18 cellular contexts compared by ENCODE assay signal in genomic region chr16:78990309-78990701, GRCh38.
A peak's percentile ranks its signal among the peaks of the same experiment; 100 is the strongest.
DNase-seq lines count a peak whose midpoint lies in the region; ATAC-seq and TF ChIP-seq lines count a peak whose summit lies in the region.
"Had no signal": no experiment of that assay in that cellular context is flagged by ENCODE, and none has a peak within 500 bp of the region (broad histone marks: within the 10 kb centered on the region; RNA-seq: fewer than 3 reads in every experiment).

No MANE protein-coding gene starts in this region.

- no peak overlapping the region for H3K4me3 ChIP-seq in mammary epithelial cell (replicated peaks in 1 of 3; ENCODE audit: insufficient read depth in 1 of 3, low read depth in 2 of 3, low read length in 3 of 3)
- no peak overlapping the region for H3K4me3 ChIP-seq in breast epithelium
- H3K4me3 ChIP-seq: coronary artery, left ventricle myocardium inferior, psoas muscle had no signal

- H3K4me2 ChIP-seq in mammary epithelial cell (ENCODE audit: insufficient read depth, low read depth, low read length): no peak overlapping the region

- TF ChIP-seq CTCF in mammary epithelial cell (conservative IDR thresholded peaks at IDR 0.05 in 1 of 2, IDR thresholded peaks at IDR 0.05 in 1 of 2; ENCODE audit: extremely low read depth in 1 of 2, insufficient read depth in 1 of 2, low read depth in 1 of 2, low read length in 2 of 2) (no peak), breast epithelium (IDR thresholded peaks at IDR 0.05) (no peak)

- H3K36me3 Mint-ChIP-seq in stimulated activated naive B cell treated with anti-CD40 and anti-IgM and Interleukin-4, amounts not matched to agents 10 μg/mL and 1 μg/mL and 100 μg/mL, for 72 hours: no peaks in the 10 kb centered on the region
- H3K36me3 Mint-ChIP-seq: activated naive CD4-positive, alpha-beta T cell treated with anti-CD3 and anti-CD28 coated beads, Interleukin-2, amount 10 ng/mL, durations not matched to agents 7 days and 5 days had no signal

- H3K9ac ChIP-seq in mammary epithelial cell (ENCODE audit: insufficient read depth, low read length): no peak overlapping the region

- no peaks in the 10 kb centered on the region for H3K27me3 Mint-ChIP-seq in stimulated activated naive B cell treated with anti-CD40 and anti-IgM and Interleukin-4, amounts not matched to agents 10 μg/mL and 1 μg/mL and 100 μg/mL, for 72 hours
- H3K27me3 Mint-ChIP-seq: naive thymus-derived CD8-positive, alpha-beta T cell had no signal

- peak; percentile 38 for ATAC-seq in HG03342 (IDR thresholded peaks at IDR 0.05; ENCODE audit: unreplicated experiment)
- ATAC-seq in stimulated activated naive B cell treated with anti-CD40 and anti-IgM and Interleukin-4, amounts not matched to agents 10 μg/mL and 1 μg/mL and 100 μg/mL, for 72 hours (replicated peaks): peak; percentile 50 to 52
- ATAC-seq in stimulated activated naive CD8-positive, alpha-beta T cell treated with anti-CD3 and anti-CD28 coated beads, Interleukin-15, Interleukin-2, amounts not matched to agents 100 U/mL and 50 U/mL, for 24 hours: no peak
- ATAC-seq: foreskin keratinocyte; naive thymus-derived CD8-positive, alpha-beta T cell; psoas muscle had no signal

- no peak overlapping the region for H3K27ac ChIP-seq in mammary epithelial cell (ENCODE audit: insufficient read depth, low read depth, low read length)
- H3K27ac ChIP-seq in breast epithelium: peak overlapping the region in 1 of 2 donors; percentile 6
- H3K27ac ChIP-seq: coronary artery, foreskin keratinocyte, left ventricle myocardium inferior, psoas muscle had no signal

- H3K4me3 Mint-ChIP-seq in stimulated activated naive B cell treated with anti-CD40 and anti-IgM and Interleukin-4, amounts not matched to agents 10 μg/mL and 1 μg/mL and 100 μg/mL, for 72 hours: peak overlapping the region; percentile 2 to 6
- H3K4me3 Mint-ChIP-seq: activated naive CD4-positive, alpha-beta T cell treated with anti-CD3 and anti-CD28 coated beads, Interleukin-2, amount 10 ng/mL, durations not matched to agents 7 days and 5 days; naive thymus-derived CD8-positive, alpha-beta T cell; type B pancreatic cell had no signal

- 58% methylated on average over 4 of the region's 5 CpGs for WGBS in mammary epithelial cell (ENCODE audit: low coverage, missing lambda C conversion rate)

- H3K36me3 ChIP-seq in mammary epithelial cell (ENCODE audit: insufficient read depth, low read length) (no peaks in the 10 kb centered on the region), breast epithelium (no peaks in the 10 kb centered on the region)
- H3K36me3 ChIP-seq: left ventricle myocardium inferior had no signal

- BruUV-seq in mammary epithelial cell (replicated peaks; lab: Mats Ljungman, UMichigan): no TSS peak

- peak overlapping the region; percentile 12 for H2AFZ ChIP-seq in mammary epithelial cell (ENCODE audit: low read depth, low read length)

- CTCF ChIA-PET in mammary epithelial cell (lab: Charles Lee; ENCODE audit: low non-redundant PET): no interaction called here

- H3K27ac Mint-ChIP-seq in stimulated activated naive B cell treated with anti-CD40 and anti-IgM and Interleukin-4, amounts not matched to agents 10 μg/mL and 1 μg/mL and 100 μg/mL, for 72 hours: peak overlapping the region; percentile 65
- H3K27ac Mint-ChIP-seq: activated naive CD4-positive, alpha-beta T cell treated with anti-CD3 and anti-CD28 coated beads, Interleukin-2, amount 10 ng/mL, durations not matched to agents 7 days and 5 days; type B pancreatic cell had no signal

- no peaks in the 10 kb centered on the region for H4K20me1 ChIP-seq in mammary epithelial cell (ENCODE audit: insufficient read depth, low read length)

- dilution Hi-C loops in mammary epithelial cell (cut with HindIII; ENCODE audit: low sequenced_read_pairs): loop anchor here (5.0 kb wide), 1 partner anchor 67 kb away; no protein-coding TSS in a partner anchor

- H3K9me3 ChIP-seq in mammary epithelial cell (replicated peaks; ENCODE audit: insufficient read depth, low read length): no peaks in the 10 kb centered on the region
- no peaks in the 10 kb centered on the region for H3K9me3 ChIP-seq in breast epithelium
- H3K9me3 ChIP-seq: left ventricle myocardium inferior, psoas muscle had no signal

- H3K9me3 Mint-ChIP-seq in stimulated activated naive B cell treated with anti-CD40 and anti-IgM and Interleukin-4, amounts not matched to agents 10 μg/mL and 1 μg/mL and 100 μg/mL, for 72 hours: no peaks in the 10 kb centered on the region
- H3K9me3 Mint-ChIP-seq: activated naive CD4-positive, alpha-beta T cell treated with anti-CD3 and anti-CD28 coated beads, Interleukin-2, amount 10 ng/mL, durations not matched to agents 7 days and 5 days had no signal

- peaks cover 17 to 21% of the 10 kb centered on the region in 2 donors for H3K4me1 Mint-ChIP-seq in stimulated activated naive B cell treated with anti-CD40 and anti-IgM and Interleukin-4, amounts not matched to agents 10 μg/mL and 1 μg/mL and 100 μg/mL, for 72 hours
- H3K4me1 Mint-ChIP-seq: activated naive CD4-positive, alpha-beta T cell treated with anti-CD3 and anti-CD28 coated beads, Interleukin-2, amount 10 ng/mL, durations not matched to agents 7 days and 5 days had no signal

- no peak for TF ChIP-seq POLR2A in breast epithelium (IDR thresholded peaks at IDR 0.05)

- H3K4me1 ChIP-seq in mammary epithelial cell (ENCODE audit: insufficient read depth, low read length) (peaks cover 28% of the 10 kb centered on the region), breast epithelium (peaks cover 0 to 4% of the 10 kb centered on the region in 2 donors)

- DNase-seq in mammary epithelial cell: no peak
- no peak for DNase-seq in breast epithelium (ENCODE audit: low spot score in 2 of 2)
- peak; percentile 41 for DNase-seq in globus pallidus (ENCODE audit: low spot score)
- DNase-seq in stimulated activated naive B cell treated with anti-CD40 and anti-IgM and Interleukin-4, amounts not matched to agents 10 μg/mL and 1 μg/mL and 100 μg/mL, for 72 hours: no peak
- DNase-seq in stimulated activated naive CD8-positive, alpha-beta T cell treated with anti-CD3 and anti-CD28 coated beads, Interleukin-15, Interleukin-2, amounts not matched to agents 100 U/mL and 50 U/mL, for 24 hours: no peak
- DNase-seq in hepatic stellate cell (ENCODE audit: low spot score): no peak
- DNase-seq in NAMALWA (ENCODE audit: low spot score): no peak
- DNase-seq: activated naive CD4-positive, alpha-beta T cell treated with anti-CD3 and anti-CD28 coated beads, Interleukin-2, amount 10 ng/mL, durations not matched to agents 7 days and 5 days; foreskin keratinocyte; left ventricle myocardium inferior; naive thymus-derived CD8-positive, alpha-beta T cell; NCI-H187; NCI-H446; psoas muscle; SHP77 treated with DMSO at 0.1 percent for 48 hours had no signal

- no peaks in the 10 kb centered on the region for H3K79me2 ChIP-seq in mammary epithelial cell (ENCODE audit: insufficient read depth, low read length)

- H3K27me3 ChIP-seq in mammary epithelial cell (ENCODE audit: insufficient read depth, low read length) (no peaks in the 10 kb centered on the region), breast epithelium (no peaks in the 10 kb centered on the region)
- H3K27me3 ChIP-seq: foreskin keratinocyte had no signal

- in situ Hi-C loops in mammary epithelial cell (cut with MboI; ENCODE audit: low sequenced_read_pairs in 2 of 2): no loop called here

- intact Hi-C loops in mammary epithelial cell (cut with micrococcal nuclease): no loop called here
- intact Hi-C loops in breast epithelium (cut with DNase I; ENCODE audit: low total_unique reads): loop anchor here (10.0 kb wide), 1 partner anchor 1024 kb away; no protein-coding TSS in a partner anchor
